In the genomic region with DNA sequence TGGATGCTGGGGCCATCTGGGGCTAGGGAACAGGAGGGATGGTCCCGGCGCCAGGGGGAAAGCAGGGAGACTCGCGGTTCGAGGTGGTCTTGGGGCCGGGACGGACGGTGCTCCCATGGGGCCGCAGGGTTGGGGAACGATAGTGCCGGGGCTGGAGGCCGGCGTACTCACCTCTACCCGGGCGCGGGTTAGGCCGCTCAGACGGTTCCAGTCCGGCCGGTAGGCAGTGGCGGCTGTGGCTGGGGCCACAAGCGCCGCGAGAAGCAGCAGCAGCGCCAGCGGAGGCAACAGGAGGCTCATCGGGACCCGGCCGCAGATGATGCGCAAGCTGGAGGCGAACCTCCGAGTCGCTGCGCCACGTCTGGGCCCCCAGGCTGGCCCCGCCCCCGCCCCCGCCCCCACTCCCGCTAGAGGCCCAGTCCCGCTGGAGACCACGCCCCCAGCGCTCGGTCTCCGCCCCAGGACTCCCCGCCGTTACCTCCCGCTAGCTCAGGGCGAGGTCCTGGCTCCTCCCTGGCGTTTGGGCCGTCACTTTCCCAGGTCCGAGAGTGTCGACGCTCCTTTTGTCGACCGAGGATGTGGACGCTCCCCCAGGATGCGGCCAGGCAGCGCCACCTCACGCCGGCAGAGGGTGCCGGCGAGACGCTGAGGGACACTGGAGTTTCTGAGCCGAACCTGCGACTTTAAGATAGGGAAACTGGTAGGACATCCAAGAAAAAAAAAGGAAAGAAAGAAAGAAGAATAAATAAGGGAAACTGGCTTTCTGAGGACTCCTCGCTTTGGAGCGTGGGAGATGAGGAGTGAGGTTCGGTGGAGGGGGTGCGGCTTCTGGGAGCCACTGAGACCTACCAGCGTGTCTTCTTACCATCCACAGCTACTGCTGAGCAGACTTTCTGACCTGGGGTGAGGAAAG, we compare ENCODE assay signal across 8 cellular contexts. TPM values are rescaled to one million over a fixed set of nuclear protein-coding genes. Genes with fewer than 3 reads are reported as not detected.
DNase-seq lines count a peak whose midpoint lies in the region; ATAC-seq, FAIRE-seq and TF ChIP-seq lines count a peak whose summit lies in the region.

A gene with protein sequence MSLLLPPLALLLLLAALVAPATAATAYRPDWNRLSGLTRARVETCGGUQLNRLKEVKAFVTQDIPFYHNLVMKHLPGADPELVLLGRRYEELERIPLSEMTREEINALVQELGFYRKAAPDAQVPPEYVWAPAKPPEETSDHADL (minus strand): TSS at position 363 of the 913 bp plus-strand sequence. CDS start 63 bp downstream, at position 300.

- H3K9me3 ChIP-seq in iPS-15b (ENCODE audit: control insufficient read depth, insufficient read depth, low read length) = no peaks in the 10 kb centered on the region

- peaks cover 7% of the 10 kb centered on the region for H3K4me1 ChIP-seq in iPS-15b (ENCODE audit: control insufficient read depth, insufficient read depth, low read length)

- TF ChIP-seq POLR2A in GM12891 (IDR thresholded peaks at IDR 0.05; ENCODE audit: low read depth, low read length) = no peak

- DNase-seq in GM12891 (ENCODE audit: insufficient read length, low spot score) (peak; percentile 97), NCI-H187 (lab: John Stamatoyannopoulos, UW) (peak; percentile 48 to 72), UCSD-AML1 (lab: John Stamatoyannopoulos, UW; ENCODE audit: unreplicated experiment) (peak; percentile 90), brain microvascular endothelial cell (peak; percentile 96), skeletal muscle cell (ENCODE audit: low read depth) (peak; percentile 94), DMS79 (lab: John Stamatoyannopoulos, UW) (no peak)

- H3K27ac ChIP-seq in brain microvascular endothelial cell = peak within 1 kb of the TSS; percentile 90

- ATAC-seq in HG02798 (IDR thresholded peaks at IDR 0.05; ENCODE audit: poor library complexity, unreplicated experiment) = peak; percentile 95

- H3K4me3 ChIP-seq in brain microvascular endothelial cell (ENCODE audit: low read depth, low read length) (peak within 1 kb of the TSS; percentile 85), iPS-15b (ENCODE audit: low read depth, low read length) (peak within 1 kb of the TSS; percentile 91), skeletal muscle cell (ENCODE audit: low read depth, low read length) (peak within 1 kb of the TSS; percentile 89)

- H3K9ac ChIP-seq in iPS-15b (ENCODE audit: low read depth, low read length) = peak within 1 kb of the TSS; percentile 76

- TF ChIP-seq CTCF in brain microvascular endothelial cell (IDR thresholded peaks at IDR 0.05; ENCODE audit: low read depth, low read length, missing control alignments) = peak; percentile 95

- H3K27me3 ChIP-seq in brain microvascular endothelial cell (replicated peaks) (no peaks in the 10 kb centered on the region), iPS-15b (ENCODE audit: control insufficient read depth, insufficient read depth, low read length) (peaks cover 20% of the 10 kb centered on the region)

- peaks cover 24% of the 10 kb centered on the region for H3K36me3 ChIP-seq in brain microvascular endothelial cell (replicated peaks)
- no peaks in the 10 kb centered on the region for H3K36me3 ChIP-seq in iPS-15b (ENCODE audit: control insufficient read depth, insufficient read depth, low read length)

- FAIRE-seq in GM12891 (lab: Jason Lieb, UNC) = peak; percentile 90

- in situ Hi-C loops in brain microvascular endothelial cell (cut with HindIII; ENCODE audit: low pct_ligation_motif_present, low sequenced_read_pairs) = no loop called here

TF ChIP-seq in GM12891, 5 proteins besides CTCF, POLR2A, EP300 and RAD21:
- TF ChIP-seq POU2F2 (IDR thresholded peaks at IDR 0.05; ENCODE audit: low read depth, low read length) (no peak), PAX5 (IDR thresholded peaks at IDR 0.05; ENCODE audit: insufficient read depth, low read length, severe bottlenecking) (no peak)

RNA-seq across cellular contexts. Expression of the gene that starts here (rescaled TPM):
- 8.5 TPM for polyA plus RNA-seq in GM12891 (2012; ENCODE audit: low read depth, missing spikeins)
